Comparison of ENCODE assay signal across 8 cellular contexts in genomic region chr1:156664949-156665411, GRCh38. TPM values are rescaled to one million over a fixed set of nuclear protein-coding genes. Genes with fewer than 3 reads are reported as not detected.
DNase-seq lines count a peak whose midpoint lies in the region; ATAC-seq and TF ChIP-seq lines count a peak whose summit lies in the region.

No MANE protein-coding gene starts in this region.

- peaks cover 3% of the 10 kb centered on the region for H3K36me3 Mint-ChIP-seq in neural crest cell (ENCODE audit: low read depth)

- H3K4me1 Mint-ChIP-seq in neural crest cell = peaks cover 97% of the 10 kb centered on the region

- peak overlapping the region; percentile 61 to 89 (median 80) for H3K27ac ChIP-seq in esophagus squamous epithelium

- H3K9me3 ChIP-seq in esophagus squamous epithelium = no peaks in the 10 kb centered on the region

- TF ChIP-seq CTCF in esophagus squamous epithelium (IDR thresholded peaks at IDR 0.05) = no peak
- no peak for TF ChIP-seq CTCF in neural crest cell (conservative IDR thresholded peaks at IDR 0.05)

- TF ChIP-seq POLR2A in esophagus squamous epithelium (IDR thresholded peaks at IDR 0.05) = no peak

- WGBS in esophagus squamous epithelium, 2 donors = 39 to 70% methylated on average over 3 to 7 of the region's 12 CpGs

- H3K4me3 ChIP-seq in esophagus squamous epithelium = no peak overlapping the region

- H3K4me3 Mint-ChIP-seq in neural crest cell = peak overlapping the region; percentile 66

- intact Hi-C loops in esophagus squamous epithelium (cut with DNase I) = no loop called here

- peaks cover 35 to 100% (median 78%) of the 10 kb centered on the region in 3 donors for H3K4me1 ChIP-seq in esophagus squamous epithelium

- DNase-seq in DMS79 (lab: John Stamatoyannopoulos, UW) (peak; percentile 79), LHCN-M2 (ENCODE audit: low read depth) (peak; percentile 60), esophagus squamous epithelium (lab: John Stamatoyannopoulos, UW) (no peak), neural crest cell (ENCODE audit: low read depth, low spot score) (peak; percentile 46), T1000 (lab: John Stamatoyannopoulos, UW) (no peak)
- DNase-seq in stimulated activated CD4-positive, alpha-beta T cell treated with anti-CD3 and anti-CD28 coated beads, Interleukin-2, amount 100 ng/mL, for 24 hours = no peak

- ATAC-seq in GM18909 (IDR thresholded peaks at IDR 0.05; ENCODE audit: poor library complexity, unreplicated experiment) (no peak), GM18858 (IDR thresholded peaks at IDR 0.05; ENCODE audit: unreplicated experiment) (no peak)

- H3K36me3 ChIP-seq in esophagus squamous epithelium = no peaks in the 10 kb centered on the region

- no peaks in the 10 kb centered on the region for H3K27me3 ChIP-seq in esophagus squamous epithelium

- peak overlapping the region; percentile 99 for H3K27ac Mint-ChIP-seq in neural crest cell (ENCODE audit: unreplicated experiment)

- no peaks in the 10 kb centered on the region for H3K9me3 Mint-ChIP-seq in neural crest cell

- H3K27me3 Mint-ChIP-seq in neural crest cell (ENCODE audit: low read depth) = peaks cover 44% of the 10 kb centered on the region

RNA-seq across cellular contexts. Expression of gene NES, which starts 12.2 kb away (rescaled TPM):
- 470 and 483 TPM in 2 replicates for total RNA-seq in LHCN-M2 (2014; rRNA removed)
- 766 TPM for polyA plus RNA-seq in LHCN-M2 (2012)
- 1 to 10 TPM; 3.5 to 8.0 (median 5.4) TPM for total RNA-seq in esophagus squamous epithelium
- 248 and 265 TPM in 2 replicates for total RNA-seq in neural crest cell

RNA-seq across cellular contexts. Expression of gene BCAN, which starts 23.1 kb away (rescaled TPM):
- total RNA-seq in LHCN-M2 (2014; rRNA removed) (not detected in 2 replicates), esophagus squamous epithelium (not detected), neural crest cell (2.4 and 3.1 TPM in 2 replicates)
- polyA plus RNA-seq in LHCN-M2 (2012) = 0.17 TPM

RNA-seq across cellular contexts. Expression of gene CRABP2, which starts 40.4 kb away (rescaled TPM):
- total RNA-seq in LHCN-M2 (2014; rRNA removed) (1.5 and 2.2 TPM in 2 replicates), esophagus squamous epithelium (100 to 1,000 TPM; 149 to 916 (median 441) TPM), neural crest cell (606 and 647 TPM in 2 replicates)
- polyA plus RNA-seq in LHCN-M2 (2012) = 2.8 TPM

RNA-seq across cellular contexts. Expression of gene HAPLN2, which starts 45.8 kb away (rescaled TPM):
- total RNA-seq in LHCN-M2 (2014; rRNA removed) (not detected in 2 replicates), esophagus squamous epithelium (under 1 TPM in 1 of 4 donors, not detected in 3; 0.18 TPM), neural crest cell (0.70 and 0.91 TPM in 2 replicates)
- polyA plus RNA-seq in LHCN-M2 (2012) = not detected

Comparison
In these comparisons a context has a peak if more than half of its experiments do, and no peak if none do; other contexts are left out.
1. DNase-seq: peak in DMS79 (single experiment), LHCN-M2 (single experiment) and neural crest cell (single experiment); none in esophagus squamous epithelium (single experiment), T1000 (single experiment) and stimulated activated CD4-positive, alpha-beta T cell treated with anti-CD3 and anti-CD28 coated beads, Interleukin-2, amount 100 ng/mL, for 24 hours (0 of 2).
2. RNA of gene NES, which starts 12.2 kb away (total RNA-seq): 470 to 483 TPM in LHCN-M2 and 248 to 265 TPM in neural crest cell; 3.5 to 8.0 TPM in esophagus squamous epithelium; every median in the first group is over 10 times any median in the second.
3. RNA of gene CRABP2, which starts 40.4 kb away (total RNA-seq): 606 to 647 TPM in neural crest cell and 149 to 916 TPM in esophagus squamous epithelium; 1.5 to 2.2 TPM in LHCN-M2; every median in the first group is over 10 times any median in the second.